16 cellular contexts compared by ENCODE assay signal in the genomic region with DNA sequence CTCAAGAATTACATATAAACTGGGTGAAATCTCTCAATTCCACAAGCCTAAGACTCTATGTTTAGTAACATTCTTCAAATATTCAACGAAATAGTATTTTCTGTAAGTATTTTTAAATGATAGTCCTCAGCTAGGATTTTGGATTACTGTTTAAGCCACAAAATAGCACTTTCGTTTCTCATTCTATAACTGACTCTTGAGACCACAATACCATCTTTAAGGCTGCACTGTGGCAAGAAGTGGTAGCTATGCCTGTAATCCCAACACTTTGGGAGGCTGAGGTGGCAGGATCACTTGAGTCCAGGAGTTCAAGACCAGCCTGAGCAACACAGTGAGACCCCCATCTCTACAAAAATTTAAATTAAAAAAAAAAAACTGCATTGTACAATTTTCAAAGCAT.
DNase-seq lines count a peak whose midpoint lies in the region; ATAC-seq and TF ChIP-seq lines count a peak whose summit lies in the region.
"Had no signal": no experiment of that assay in that cellular context is flagged by ENCODE, and none has a peak within 500 bp of the region (broad histone marks: within the 10 kb centered on the region; RNA-seq: fewer than 3 reads in every experiment).

No MANE protein-coding gene starts in this region.

- peaks cover 17% of the 10 kb centered on the region for H3F3A ChIP-seq in MM.1S (ENCODE audit: insufficient read depth, low read length)

- no peak overlapping the region for H2AFZ ChIP-seq in MM.1S (ENCODE audit: low read length)

- no peak overlapping the region for H3K27ac Mint-ChIP-seq in activated T-cell treated with anti-CD3 and anti-CD28 coated beads, Interleukin-2, amount 50 U/mL, for 72 hours
- no peak overlapping the region for H3K27ac Mint-ChIP-seq in progenitor cell of endocrine pancreas
- H3K27ac Mint-ChIP-seq in activated T-helper 1 cell treated with anti-CD3 and anti-CD28 coated beads, Interleukin-12 subunit alpha, Interleukin-12 subunit beta, Interleukin-2, Interleukin-4 antibody, amounts not matched to agents 30 ng/mL and 10 ng/mL and 1 ng/mL, durations not matched to agents 14 hours and 24 hours and 36 hours: no peak overlapping the region
- H3K27ac Mint-ChIP-seq: activated CD4-positive, alpha-beta T cell treated with anti-CD3 and anti-CD28 coated beads, Interleukin-2, amount 10 ng/mL, durations not matched to agents 7 days and 5 days had no signal

- peaks cover 10% of the 10 kb centered on the region for H3K4me1 Mint-ChIP-seq in activated T-cell treated with anti-CD3 and anti-CD28 coated beads, Interleukin-2, amount 50 U/mL, for 72 hours (ENCODE audit: low read depth)
- no peaks in the 10 kb centered on the region for H3K4me1 Mint-ChIP-seq in progenitor cell of endocrine pancreas (ENCODE audit: low read depth)
- H3K4me1 Mint-ChIP-seq in activated T-helper 1 cell treated with anti-CD3 and anti-CD28 coated beads, Interleukin-12 subunit alpha, Interleukin-12 subunit beta, Interleukin-2, Interleukin-4 antibody, amounts not matched to agents 30 ng/mL and 10 ng/mL and 1 ng/mL, durations not matched to agents 14 hours and 24 hours and 36 hours (ENCODE audit: low read depth): peaks cover 9% of the 10 kb centered on the region
- H3K4me1 Mint-ChIP-seq: neural crest cell had no signal

- peak overlapping the region; percentile 54; the same call in 1 of the 2 replicates for H3K27ac ChIP-seq in MM.1S (ENCODE audit: low read length)
- H3K27ac ChIP-seq: left ventricle myocardium inferior, thoracic aorta had no signal

- no peaks in the 10 kb centered on the region for H3K9me3 ChIP-seq in MM.1S (replicated peaks; ENCODE audit: insufficient read depth, low read length)
- H3K9me3 ChIP-seq: left ventricle myocardium inferior, thoracic aorta had no signal

- peak; percentile 41 to 51 for ATAC-seq in activated T-cell treated with anti-CD3 and anti-CD28 coated beads, Interleukin-2, amount 50 U/mL, for 72 hours (replicated peaks in 1 of 2)
- peak; percentile 70 for ATAC-seq in HG02798 (IDR thresholded peaks at IDR 0.05; ENCODE audit: poor library complexity, unreplicated experiment)

- TF ChIP-seq CTCF in MM.1S (IDR thresholded peaks at IDR 0.05; ENCODE audit: low read length) (no peak), progenitor cell of endocrine pancreas (IDR thresholded peaks at IDR 0.05; ENCODE audit: unreplicated experiment) (no peak)

- H3K9ac ChIP-seq in MM.1S (ENCODE audit: low read length): no peak overlapping the region

- peaks cover 20% of the 10 kb centered on the region for H3K4me1 ChIP-seq in MM.1S (ENCODE audit: low read length)

- H3K27me3 Mint-ChIP-seq in activated T-cell treated with anti-CD3 and anti-CD28 coated beads, Interleukin-2, amount 50 U/mL, for 72 hours (ENCODE audit: low read depth): peaks cover 25% of the 10 kb centered on the region
- H3K27me3 Mint-ChIP-seq in progenitor cell of endocrine pancreas: no peaks in the 10 kb centered on the region
- peaks cover 11% of the 10 kb centered on the region for H3K27me3 Mint-ChIP-seq in activated T-helper 1 cell treated with anti-CD3 and anti-CD28 coated beads, Interleukin-12 subunit alpha, Interleukin-12 subunit beta, Interleukin-2, Interleukin-4 antibody, amounts not matched to agents 30 ng/mL and 10 ng/mL and 1 ng/mL, durations not matched to agents 14 hours and 24 hours and 36 hours (ENCODE audit: insufficient read depth)

- H3K4me3 Mint-ChIP-seq in activated T-cell treated with anti-CD3 and anti-CD28 coated beads, Interleukin-2, amount 50 U/mL, for 72 hours: no peak overlapping the region
- no peak overlapping the region for H3K4me3 Mint-ChIP-seq in progenitor cell of endocrine pancreas (ENCODE audit: low read depth)
- H3K4me3 Mint-ChIP-seq in activated T-helper 1 cell treated with anti-CD3 and anti-CD28 coated beads, Interleukin-12 subunit alpha, Interleukin-12 subunit beta, Interleukin-2, Interleukin-4 antibody, amounts not matched to agents 30 ng/mL and 10 ng/mL and 1 ng/mL, durations not matched to agents 14 hours and 24 hours and 36 hours: no peak overlapping the region
- H3K4me3 Mint-ChIP-seq: activated CD4-positive, alpha-beta T cell treated with anti-CD3 and anti-CD28 coated beads, Interleukin-2, amount 10 ng/mL, durations not matched to agents 7 days and 5 days; neural crest cell had no signal

- H3K9me2 ChIP-seq in MM.1S (replicated peaks; ENCODE audit: insufficient read depth, low read length): no peaks in the 10 kb centered on the region

- no peaks in the 10 kb centered on the region for H4K20me1 ChIP-seq in MM.1S (ENCODE audit: insufficient read depth, low read length)

- intact Hi-C loops in activated T-helper 1 cell treated with anti-CD3 and anti-CD28 coated beads, Interleukin-12 subunit alpha, Interleukin-12 subunit beta, Interleukin-2, Interleukin-4 antibody, amounts not matched to agents 30 ng/mL and 10 ng/mL and 1 ng/mL, durations not matched to agents 14 hours and 24 hours and 36 hours (cut with micrococcal nuclease): loop anchor here (10.0 kb wide), 1 partner anchor 567 kb away; no protein-coding TSS in a partner anchor

- H3K36me3 ChIP-seq in MM.1S (replicated peaks; ENCODE audit: insufficient read depth, low read length): no peaks in the 10 kb centered on the region
- H3K36me3 ChIP-seq: thoracic aorta had no signal

- DNase-seq in activated T-cell treated with anti-CD3 and anti-CD28 coated beads, Interleukin-2, amount 50 U/mL, for 72 hours: no peak
- no peak for DNase-seq in activated T-cell treated with anti-CD3 and anti-CD28 coated beads, Interleukin-2, amount 50 U/mL, for 48 hours
- DNase-seq in MM.1S (peak; percentile 85), progenitor cell of endocrine pancreas (ENCODE audit: low spot score, unreplicated experiment) (no peak), dermis blood vessel endothelial cell (no peak), cortex of kidney (lab: John Stamatoyannopoulos, UW) (no peak)
- DNase-seq in activated T-helper 1 cell treated with anti-CD3 and anti-CD28 coated beads, Interleukin-12 subunit alpha, Interleukin-12 subunit beta, Interleukin-2, Interleukin-4 antibody, amounts not matched to agents 30 ng/mL and 10 ng/mL and 1 ng/mL, durations not matched to agents 14 hours and 24 hours and 36 hours (ENCODE audit: low spot score): no peak
- DNase-seq: activated CD4-positive, alpha-beta T cell treated with anti-CD3 and anti-CD28 coated beads, Interleukin-2, amount 10 ng/mL, durations not matched to agents 7 days and 5 days; activated effector memory CD4-positive, alpha-beta T cell treated with Interleukin-2 at 50 U/mL for 16 hours; GF-D8; glutamatergic neuron; NCI-H446 treated with DMSO at 0.1 percent for 48 hours had no signal

- H3K27me3 ChIP-seq in MM.1S (replicated peaks; ENCODE audit: insufficient read depth, low read length): peaks cover 27% of the 10 kb centered on the region

- H3K79me2 ChIP-seq in MM.1S (ENCODE audit: low read length): no peaks in the 10 kb centered on the region

- no peaks in the 10 kb centered on the region for H3K36me3 Mint-ChIP-seq in activated T-cell treated with anti-CD3 and anti-CD28 coated beads, Interleukin-2, amount 50 U/mL, for 72 hours (ENCODE audit: insufficient read depth in 2 of 2)
- peaks cover 3% of the 10 kb centered on the region for H3K36me3 Mint-ChIP-seq in progenitor cell of endocrine pancreas (ENCODE audit: insufficient read depth)
- H3K36me3 Mint-ChIP-seq in activated T-helper 1 cell treated with anti-CD3 and anti-CD28 coated beads, Interleukin-12 subunit alpha, Interleukin-12 subunit beta, Interleukin-2, Interleukin-4 antibody, amounts not matched to agents 30 ng/mL and 10 ng/mL and 1 ng/mL, durations not matched to agents 14 hours and 24 hours and 36 hours (ENCODE audit: low read depth): no peaks in the 10 kb centered on the region

- H3K4me2 ChIP-seq in MM.1S (ENCODE audit: low read depth, low read length): peak overlapping the region; percentile 40

- H3K4me3 ChIP-seq in MM.1S (ENCODE audit: low read length): no peak overlapping the region; the same call in 1 of the 2 replicates
- H3K4me3 ChIP-seq: left ventricle myocardium inferior, thoracic aorta had no signal

- no peaks in the 10 kb centered on the region for H3K9me3 Mint-ChIP-seq in activated T-cell treated with anti-CD3 and anti-CD28 coated beads, Interleukin-2, amount 50 U/mL, for 72 hours
- H3K9me3 Mint-ChIP-seq in progenitor cell of endocrine pancreas (ENCODE audit: low read depth): no peaks in the 10 kb centered on the region
- no peaks in the 10 kb centered on the region for H3K9me3 Mint-ChIP-seq in activated T-helper 1 cell treated with anti-CD3 and anti-CD28 coated beads, Interleukin-12 subunit alpha, Interleukin-12 subunit beta, Interleukin-2, Interleukin-4 antibody, amounts not matched to agents 30 ng/mL and 10 ng/mL and 1 ng/mL, durations not matched to agents 14 hours and 24 hours and 36 hours
- H3K9me3 Mint-ChIP-seq: activated CD4-positive, alpha-beta T cell treated with anti-CD3 and anti-CD28 coated beads, Interleukin-2, amount 10 ng/mL, durations not matched to agents 7 days and 5 days; neural crest cell had no signal
